23 cellular contexts compared by ENCODE assay signal in genomic region chr1:30277415-30277814, GRCh38.
"Had no signal": no experiment of that assay in that cellular context is flagged by ENCODE, and none has a peak within 500 bp of the region (broad histone marks: within the 10 kb centered on the region; RNA-seq: fewer than 3 reads in every experiment).

No MANE protein-coding gene starts in this region.

- H3K4me3 ChIP-seq: K562 had no signal

- H3K9me3 ChIP-seq: SK-N-SH had no signal

- H3K36me3 Mint-ChIP-seq: IgD-negative memory B cell had no signal

- H3K9ac ChIP-seq: KMS-11, SK-N-SH had no signal

- ATAC-seq: K562, Panc1, PC-3 had no signal

- H3K9me3 Mint-ChIP-seq: IgD-negative memory B cell had no signal

- DNase-seq: Kasumi-1, MM.1S, NCI-H1092 treated with DMSO at 0.1 percent for 48 hours, NCI-H1436, NCI-H187, NCI-H2029, NCI-H2081 treated with DMSO at 0.1 percent for 48 hours, NCI-H2171, NCI-H226, NCI-H446, NCI-H510A, NCI-H524 treated with DMSO at 0.1 percent for 48 hours, NCI-H69, NCI-H774, PC-3, SHP77, SK-N-SH had no signal

- H3K27ac ChIP-seq: HL-60, KMS-11, RWPE1 had no signal

- H3K27ac Mint-ChIP-seq: IgD-negative memory B cell had no signal

- H3K4me1 Mint-ChIP-seq: IgD-negative memory B cell had no signal

- H3K4me2 ChIP-seq: KMS-11, SK-N-SH had no signal

- H3K4me3 Mint-ChIP-seq: IgD-negative memory B cell had no signal
